ENCODE assay signal across 8 cellular contexts in the genomic region with DNA sequence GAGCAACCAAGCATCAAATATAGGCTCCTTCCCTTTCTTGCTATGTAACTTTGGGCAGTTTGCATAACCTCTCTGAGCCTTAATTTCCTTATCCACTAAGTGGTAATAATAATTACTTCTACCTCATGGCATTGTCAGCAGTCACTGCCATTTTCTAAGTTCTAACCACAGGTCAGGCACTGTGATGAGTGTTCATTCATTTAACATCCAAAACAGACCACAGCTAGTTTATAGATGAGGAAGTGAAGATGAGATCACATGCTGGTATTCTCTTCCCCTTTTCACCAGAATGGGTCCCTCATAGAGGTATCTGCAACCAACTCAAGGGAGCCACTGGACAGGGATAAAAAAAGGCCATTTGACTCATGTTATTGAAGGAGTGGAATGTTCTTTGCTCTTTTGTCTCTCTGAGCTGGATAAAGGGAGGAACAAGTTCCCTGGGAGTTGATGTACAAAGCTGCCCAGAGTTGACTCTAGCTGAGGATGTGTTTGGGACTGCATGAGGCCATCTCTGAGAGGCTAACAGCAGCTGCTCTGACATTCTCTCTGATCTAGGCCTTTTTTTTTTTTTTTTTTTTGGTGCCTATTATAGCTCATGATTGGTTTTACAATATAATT.
A peak's percentile ranks its signal among the peaks of the same experiment; 100 is the strongest.
DNase-seq lines count a peak whose midpoint lies in the region; ATAC-seq and TF ChIP-seq lines count a peak whose summit lies in the region.

No MANE protein-coding gene starts in this region.

- H3K27me3 Mint-ChIP-seq in GM23338 (ENCODE audit: insufficient read depth, low read depth, poor library complexity) = no peaks in the 10 kb centered on the region

- H3F3A ChIP-seq in GM23338 (replicated peaks; ENCODE audit: low read depth) (no peaks in the 10 kb centered on the region), Loucy (ENCODE audit: low read depth) (no peaks in the 10 kb centered on the region)

- H3K9me3 ChIP-seq in Loucy (ENCODE audit: insufficient read depth, low read depth, low read length) = no peaks in the 10 kb centered on the region
- no peaks in the 10 kb centered on the region for H3K9me3 ChIP-seq in WERI-Rb-1 (ENCODE audit: severe bottlenecking)
- no peaks in the 10 kb centered on the region for H3K9me3 ChIP-seq in transverse colon

- H3K36me3 Mint-ChIP-seq in GM23338 (ENCODE audit: low read depth) = no peaks in the 10 kb centered on the region

- H4K20me1 ChIP-seq in GM23338 (replicated peaks; ENCODE audit: insufficient read depth) (no peaks in the 10 kb centered on the region), Loucy (ENCODE audit: insufficient read depth, low read length, poor library complexity, severe bottlenecking) (no peaks in the 10 kb centered on the region)

- no peaks in the 10 kb centered on the region for H3K79me2 ChIP-seq in GM23338 (replicated peaks; ENCODE audit: insufficient read depth)
- H3K79me2 ChIP-seq in Loucy (ENCODE audit: insufficient read depth, low read length) = no peaks in the 10 kb centered on the region

- H3K4me3 ChIP-seq in GM23338 = no peak overlapping the region
- no peak overlapping the region for H3K4me3 ChIP-seq in Loucy (ENCODE audit: low read length, poor library complexity, severe bottlenecking)
- H3K4me3 ChIP-seq in WERI-Rb-1 (ENCODE audit: low read depth, low read length) = no peak overlapping the region
- no peak overlapping the region for H3K4me3 ChIP-seq in transverse colon

- TF ChIP-seq POLR2A in transverse colon (IDR thresholded peaks at IDR 0.05) = no peak

- H3K9me2 ChIP-seq in GM23338 (ENCODE audit: insufficient read depth) (no peaks in the 10 kb centered on the region), Loucy (replicated peaks; ENCODE audit: low read depth, low read length) (no peaks in the 10 kb centered on the region)

- no peak for TF ChIP-seq CTCF in GM23338 (conservative IDR thresholded peaks at IDR 0.05; ENCODE audit: low read depth in 2 of 2)
- no peak for TF ChIP-seq CTCF in Loucy (conservative IDR thresholded peaks at IDR 0.05; ENCODE audit: low read length)
- TF ChIP-seq CTCF in WERI-Rb-1 (IDR thresholded peaks at IDR 0.05; ENCODE audit: low read depth, low read length) = no peak
- TF ChIP-seq CTCF in transverse colon (IDR thresholded peaks at IDR 0.05) = no peak

- H2AFZ ChIP-seq in GM23338 (peak overlapping the region; percentile 48), Loucy (ENCODE audit: low read length) (peak overlapping the region; percentile 90)

- H3K4me2 ChIP-seq in GM23338 = peak overlapping the region; percentile 4; the same call in 1 of the 2 replicates
- no peak overlapping the region for H3K4me2 ChIP-seq in Loucy (ENCODE audit: low read depth, low read length, poor library complexity, severe bottlenecking)

- no peak overlapping the region for H3K9ac ChIP-seq in Loucy (ENCODE audit: low read depth, low read length, poor library complexity, severe bottlenecking)

- intact Hi-C loops in transverse colon (cut with DNase I; ENCODE audit: low total_unique reads) = loop anchor here (5.0 to 10.0 kb wide), 2 partner anchors 66 to 108 kb away; no protein-coding TSS in a partner anchor

- H3K4me1 Mint-ChIP-seq in GM23338 = peaks cover 7% of the 10 kb centered on the region

- H3K4me3 Mint-ChIP-seq in GM23338 = no peak overlapping the region

- H3K4me1 ChIP-seq in GM23338 (ENCODE audit: insufficient read depth) (peaks cover 8% of the 10 kb centered on the region), Loucy (ENCODE audit: insufficient read depth, low read length, poor library complexity, severe bottlenecking) (peaks cover 18% of the 10 kb centered on the region), transverse colon (no peaks in the 10 kb centered on the region)

- in situ Hi-C loops in transverse colon (cut with MboI; ENCODE audit: low pct_ligation_motif_present in 1 of 4, low pct_unique_long_range_greater_than_20kb in 1 of 4, low sequenced_read_pairs in 3 of 4) = loop anchor here in 1 of 4 donors (5.0 kb wide), 1 partner anchor 76 kb away; a partner anchor contains a TSS

- DNase-seq in GM23338 (ENCODE audit: low spot score) = no peak
- peak; percentile 69 for DNase-seq in iris pigment epithelial cell (ENCODE audit: low read depth)
- DNase-seq in NCI-H2081 (lab: John Stamatoyannopoulos, UW) = no peak
- DNase-seq in NCI-H2029 (lab: John Stamatoyannopoulos, UW) = no peak
- DNase-seq in WERI-Rb-1 = no peak
- no peak for DNase-seq in transverse colon

- H3K27me3 ChIP-seq in GM23338 (ENCODE audit: insufficient read depth) (no peaks in the 10 kb centered on the region), Loucy (ENCODE audit: insufficient read depth, low read length, poor library complexity, severe bottlenecking) (no peaks in the 10 kb centered on the region), WERI-Rb-1 (ENCODE audit: insufficient read depth, low read depth, severe bottlenecking) (peaks cover 12% of the 10 kb centered on the region), transverse colon (no peaks in the 10 kb centered on the region)

- H3K9me3 Mint-ChIP-seq in GM23338 = no peaks in the 10 kb centered on the region

- ATAC-seq in GM18519 (IDR thresholded peaks at IDR 0.05; ENCODE audit: low FRiP score, unreplicated experiment) (peak; percentile 92), GM23338 (no peak)

- H3K27ac ChIP-seq in GM23338 (ENCODE audit: low read depth) (no peak overlapping the region), WERI-Rb-1 (no peak overlapping the region), transverse colon (no peak overlapping the region)

- no peak for TF ChIP-seq EP300 in transverse colon (IDR thresholded peaks at IDR 0.05; ENCODE audit: low read depth)

- H3K36me3 ChIP-seq in GM23338 (ENCODE audit: insufficient read depth) (no peaks in the 10 kb centered on the region), Loucy (ENCODE audit: insufficient read depth, low read length) (no peaks in the 10 kb centered on the region), WERI-Rb-1 (no peaks in the 10 kb centered on the region), transverse colon (no peaks in the 10 kb centered on the region)

- no peak overlapping the region for H3K27ac Mint-ChIP-seq in GM23338

TF ChIP-seq in GM23338, 12 proteins besides CTCF, POLR2A, EP300 and RAD21 (continues in another document):
- TF ChIP-seq POLR2AphosphoS5 (IDR thresholded peaks at IDR 0.05; ENCODE audit: low read depth) = no peak
- no peak for TF ChIP-seq STAT1 (IDR thresholded peaks at IDR 0.05; ENCODE audit: unreplicated experiment)
- no peak for TF ChIP-seq JUNB (IDR thresholded peaks at IDR 0.05; ENCODE audit: unreplicated experiment)
- TF ChIP-seq, protein P1, sequence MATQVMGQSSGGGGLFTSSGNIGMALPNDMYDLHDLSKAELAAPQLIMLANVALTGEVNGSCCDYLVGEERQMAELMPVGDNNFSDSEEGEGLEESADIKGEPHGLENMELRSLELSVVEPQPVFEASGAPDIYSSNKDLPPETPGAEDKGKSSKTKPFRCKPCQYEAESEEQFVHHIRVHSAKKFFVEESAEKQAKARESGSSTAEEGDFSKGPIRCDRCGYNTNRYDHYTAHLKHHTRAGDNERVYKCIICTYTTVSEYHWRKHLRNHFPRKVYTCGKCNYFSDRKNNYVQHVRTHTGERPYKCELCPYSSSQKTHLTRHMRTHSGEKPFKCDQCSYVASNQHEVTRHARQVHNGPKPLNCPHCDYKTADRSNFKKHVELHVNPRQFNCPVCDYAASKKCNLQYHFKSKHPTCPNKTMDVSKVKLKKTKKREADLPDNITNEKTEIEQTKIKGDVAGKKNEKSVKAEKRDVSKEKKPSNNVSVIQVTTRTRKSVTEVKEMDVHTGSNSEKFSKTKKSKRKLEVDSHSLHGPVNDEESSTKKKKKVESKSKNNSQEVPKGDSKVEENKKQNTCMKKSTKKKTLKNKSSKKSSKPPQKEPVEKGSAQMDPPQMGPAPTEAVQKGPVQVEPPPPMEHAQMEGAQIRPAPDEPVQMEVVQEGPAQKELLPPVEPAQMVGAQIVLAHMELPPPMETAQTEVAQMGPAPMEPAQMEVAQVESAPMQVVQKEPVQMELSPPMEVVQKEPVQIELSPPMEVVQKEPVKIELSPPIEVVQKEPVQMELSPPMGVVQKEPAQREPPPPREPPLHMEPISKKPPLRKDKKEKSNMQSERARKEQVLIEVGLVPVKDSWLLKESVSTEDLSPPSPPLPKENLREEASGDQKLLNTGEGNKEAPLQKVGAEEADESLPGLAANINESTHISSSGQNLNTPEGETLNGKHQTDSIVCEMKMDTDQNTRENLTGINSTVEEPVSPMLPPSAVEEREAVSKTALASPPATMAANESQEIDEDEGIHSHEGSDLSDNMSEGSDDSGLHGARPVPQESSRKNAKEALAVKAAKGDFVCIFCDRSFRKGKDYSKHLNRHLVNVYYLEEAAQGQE (IDR thresholded peaks at IDR 0.05; ENCODE audit: unreplicated experiment) = no peak
- TF ChIP-seq EZH2phosphoT487 (IDR thresholded peaks at IDR 0.05; ENCODE audit: unreplicated experiment) = no peak
- TF ChIP-seq, protein P2, sequence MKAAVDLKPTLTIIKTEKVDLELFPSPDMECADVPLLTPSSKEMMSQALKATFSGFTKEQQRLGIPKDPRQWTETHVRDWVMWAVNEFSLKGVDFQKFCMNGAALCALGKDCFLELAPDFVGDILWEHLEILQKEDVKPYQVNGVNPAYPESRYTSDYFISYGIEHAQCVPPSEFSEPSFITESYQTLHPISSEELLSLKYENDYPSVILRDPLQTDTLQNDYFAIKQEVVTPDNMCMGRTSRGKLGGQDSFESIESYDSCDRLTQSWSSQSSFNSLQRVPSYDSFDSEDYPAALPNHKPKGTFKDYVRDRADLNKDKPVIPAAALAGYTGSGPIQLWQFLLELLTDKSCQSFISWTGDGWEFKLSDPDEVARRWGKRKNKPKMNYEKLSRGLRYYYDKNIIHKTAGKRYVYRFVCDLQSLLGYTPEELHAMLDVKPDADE (IDR thresholded peaks at IDR 0.05) = no peak
- no peak for TF ChIP-seq ZNF331 (CRISPR knock-in tag; IDR thresholded peaks at IDR 0.05; ENCODE audit: low read depth)
- no peak for TF ChIP-seq ZNF114 (CRISPR knock-in tag; IDR thresholded peaks at IDR 0.05)
- no peak for TF ChIP-seq CREB1 (CRISPR knock-in tag; IDR thresholded peaks at IDR 0.05; ENCODE audit: low read depth)
- TF ChIP-seq NANOG (IDR thresholded peaks at IDR 0.05; ENCODE audit: borderline replicate concordance) = no peak
